Comparison of ENCODE assay signal across 24 cellular contexts in genomic region chr3:166405465-166405864, GRCh38.
"Had no signal": no experiment of that assay in that cellular context is flagged by ENCODE, and none has a peak within 500 bp of the region (broad histone marks: within the 10 kb centered on the region; RNA-seq: fewer than 3 reads in every experiment).

No MANE protein-coding gene starts in this region.

- H3K4me2 ChIP-seq: KMS-11 had no signal

- H3K27ac ChIP-seq: HL-60, KMS-11, SJCRH30 had no signal

- ATAC-seq: K562, Panc1, PC-3, Right ventricle myocardium inferior, SK-N-SH treated with all-trans-retinoic acid at 6 μM for 48 hours had no signal

- H3K4me1 ChIP-seq: SJCRH30 had no signal

- H3K27me3 ChIP-seq: SJCRH30 had no signal

- H3K4me3 ChIP-seq: K562, SJCRH30 had no signal

- FAIRE-seq: HTR-8/SVneo, K562 had no signal

- H3K9me3 ChIP-seq: SJCRH30 had no signal

- H3K36me3 ChIP-seq: SJCRH30 had no signal

- H3K9ac ChIP-seq: KMS-11 had no signal

- DNase-seq: Kasumi-1; NCI-H1092 treated with DMSO at 0.1 percent for 48 hours; NCI-H1436; NCI-H187; NCI-H2029; NCI-H2081 treated with DMSO at 0.1 percent for 48 hours; NCI-H2171; NCI-H226; NCI-H446; NCI-H510A; NCI-H524 treated with DMSO at 0.1 percent for 48 hours; NCI-H69; NCI-H774; NK-92 treated with Interleukin-12 subunit alpha and Interleukin-12 subunit beta, amount 100 ng/mL, for 24 hours; PC-3; SHP77 treated with DMSO at 0.1 percent for 48 hours; SJCRH30 had no signal
